8 cellular contexts compared by ENCODE assay signal in the genomic region with DNA sequence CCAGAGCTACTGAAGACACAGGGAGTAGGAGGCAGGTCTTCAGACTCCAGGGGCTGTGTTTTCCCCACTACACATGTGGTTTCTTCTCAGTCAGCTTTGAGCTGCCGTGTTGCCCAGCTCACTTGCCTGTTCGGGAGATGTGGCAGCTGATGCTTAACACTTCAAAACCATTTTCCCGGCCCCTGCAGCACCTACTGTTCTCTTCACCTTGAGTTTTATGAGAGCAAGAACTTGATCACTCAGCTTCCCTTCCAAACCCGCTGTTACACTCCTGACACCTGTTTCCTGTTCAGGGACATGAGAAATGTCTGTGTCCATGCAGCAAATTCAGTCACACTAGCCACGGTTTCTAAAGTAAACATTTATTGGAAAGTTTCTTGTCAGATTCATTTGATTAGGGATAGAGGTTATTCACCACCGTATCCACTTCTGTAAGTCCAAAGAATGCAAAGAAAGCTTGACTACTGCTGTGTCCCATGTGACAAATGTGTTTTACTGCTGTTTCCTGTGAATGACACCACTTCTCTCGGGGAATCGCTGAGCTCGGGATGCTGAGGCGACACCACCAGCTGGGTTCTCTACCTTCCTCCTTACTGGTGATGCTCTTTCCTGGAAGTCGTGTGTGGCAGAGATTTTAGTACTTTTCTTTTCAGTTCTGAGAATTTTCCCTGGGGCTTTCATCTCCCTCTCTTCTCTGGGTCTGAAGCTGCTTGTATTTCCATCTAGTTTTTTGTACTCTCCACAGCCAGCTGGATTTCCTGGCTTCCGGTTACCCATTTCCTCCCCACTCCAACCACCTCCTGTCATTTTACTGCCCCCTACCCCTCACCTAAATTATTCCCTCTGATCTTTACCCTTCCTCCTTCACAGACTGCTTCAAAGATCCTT.
DNase-seq lines count a peak whose midpoint lies in the region; ATAC-seq and TF ChIP-seq lines count a peak whose summit lies in the region.

No MANE protein-coding gene starts in this region.

- peaks cover 29% of the 10 kb centered on the region for H3K4me1 Mint-ChIP-seq in CD14-positive monocyte

- H3K27ac ChIP-seq in esophagus squamous epithelium = peak overlapping the region in 3 of 4 donors; percentile 27 to 63 (median 41)
- peak overlapping the region in 3 of 4 donors; percentile 19 to 38 (median 20) for H3K27ac ChIP-seq in sigmoid colon

- H3K4me1 ChIP-seq in esophagus squamous epithelium = peaks cover 4 to 13% (median 7%) of the 10 kb centered on the region in 3 donors
- peaks cover 0 to 20% (median 12%) of the 10 kb centered on the region in 4 donors for H3K4me1 ChIP-seq in sigmoid colon

- H3K27me3 Mint-ChIP-seq in CD14-positive monocyte (ENCODE audit: low read depth in 3 of 3) = peaks cover 2 to 11% (median 9%) of the 10 kb centered on the region in 3 donors

- no peak for TF ChIP-seq CTCF in CD14-positive monocyte (IDR thresholded peaks at IDR 0.05)
- TF ChIP-seq CTCF in esophagus squamous epithelium (IDR thresholded peaks at IDR 0.05) = no peak
- TF ChIP-seq CTCF in sigmoid colon (IDR thresholded peaks at IDR 0.05) = no peak

- H3K4me3 ChIP-seq in esophagus squamous epithelium (peak overlapping the region in 1 of 4 donors; percentile 4), sigmoid colon (no peak overlapping the region)

- DNase-seq in CD14-positive monocyte (ENCODE audit: low spot score) (no peak), esophagus squamous epithelium (lab: John Stamatoyannopoulos, UW) (no peak), sigmoid colon (no peak), NCI-H2196 (lab: John Stamatoyannopoulos, UW; ENCODE audit: unreplicated experiment) (no peak)
- DNase-seq in activated CD4-positive, CD25-positive, alpha-beta regulatory T cell treated with anti-CD3 and anti-CD28 coated beads, Interleukin-2, amount 50 U/mL, for 72 hours = peak; percentile 33

- peak overlapping the region in 1 of 2 donors; percentile 43 for H3K4me3 Mint-ChIP-seq in CD14-positive monocyte

- intact Hi-C loops in CD14-positive monocyte (cut with micrococcal nuclease) (no loop called here), esophagus squamous epithelium (cut with DNase I) (no loop called here), sigmoid colon (cut with DNase I) (no loop called here)

- H3K27ac Mint-ChIP-seq in CD14-positive monocyte = peak overlapping the region in 6 of 7 donors; percentile 3 to 64 (median 40)

- H3K9me3 Mint-ChIP-seq in CD14-positive monocyte = peaks cover 0 to 2% (median 0%) of the 10 kb centered on the region in 7 donors

- 19 to 40% methylated on average over 12 of the region's 12 CpGs for WGBS in esophagus squamous epithelium, 2 donors
- 12 to 29% methylated on average over 12 of the region's 12 CpGs for WGBS in sigmoid colon, 2 donors

- peaks cover 26% of the 10 kb centered on the region in 2 donors for H3K36me3 Mint-ChIP-seq in CD14-positive monocyte

- no peak for TF ChIP-seq EP300 in sigmoid colon (IDR thresholded peaks at IDR 0.05)

- no peaks in the 10 kb centered on the region for H3K27me3 ChIP-seq in esophagus squamous epithelium
- H3K27me3 ChIP-seq in sigmoid colon = no peaks in the 10 kb centered on the region

- H3K9me3 ChIP-seq in esophagus squamous epithelium = no peaks in the 10 kb centered on the region
- H3K9me3 ChIP-seq in sigmoid colon = no peaks in the 10 kb centered on the region

- H3K36me3 ChIP-seq in esophagus squamous epithelium (peaks cover 0 to 7% (median 0%) of the 10 kb centered on the region in 3 donors), sigmoid colon (peaks cover 0 to 16% (median 3%) of the 10 kb centered on the region in 4 donors)

- ATAC-seq in HG02623 (IDR thresholded peaks at IDR 0.05; ENCODE audit: unreplicated experiment) (peak; percentile 50), GM21515 (IDR thresholded peaks at IDR 0.05; ENCODE audit: unreplicated experiment) (no peak), HG02763 (IDR thresholded peaks at IDR 0.05; ENCODE audit: unreplicated experiment) (no peak)

- no peak for TF ChIP-seq POLR2A in esophagus squamous epithelium (IDR thresholded peaks at IDR 0.05)
- TF ChIP-seq POLR2A in sigmoid colon (IDR thresholded peaks at IDR 0.05) = no peak
